ENCODE assay signal across 30 cellular contexts in genomic region chr6:36042618-36043260, GRCh38. TPM values are rescaled to one million over a fixed set of nuclear protein-coding genes. Genes with fewer than 3 reads are reported as not detected.
DNase-seq lines count a peak whose midpoint lies in the region; ATAC-seq, FAIRE-seq and TF ChIP-seq lines count a peak whose summit lies in the region.
"Had no signal": no experiment of that assay in that cellular context is flagged by ENCODE, and none has a peak within 500 bp of the region (broad histone marks: within the 10 kb centered on the region; RNA-seq: fewer than 3 reads in every experiment).

No MANE protein-coding gene starts in this region.

- H3K27ac ChIP-seq in esophagus (ENCODE audit: low read depth in 2 of 2, low read length in 1 of 2) (peak overlapping the region; percentile 34 to 56), gastrocnemius medialis (no peak overlapping the region)
- H3K27ac ChIP-seq: BLaER1, SJCRH30 had no signal

- H3K9me3 Mint-ChIP-seq in WTC11 (no peaks in the 10 kb centered on the region), Calu3 (ENCODE audit: low read depth, unreplicated experiment) (no peaks in the 10 kb centered on the region), T-cell (no peaks in the 10 kb centered on the region)
- H3K9me3 Mint-ChIP-seq: CD4-positive, alpha-beta T cell; GM23338; H9; HFFc6 had no signal

- no peaks in the 10 kb centered on the region for H3K27me3 Mint-ChIP-seq in WTC11 (ENCODE audit: low read depth)
- no peaks in the 10 kb centered on the region for H3K27me3 Mint-ChIP-seq in Calu3 (ENCODE audit: unreplicated experiment)
- no peaks in the 10 kb centered on the region for H3K27me3 Mint-ChIP-seq in T-cell
- H3K27me3 Mint-ChIP-seq: CD4-positive, alpha-beta T cell had no signal

- ATAC-seq in WTC11 (no peak), mucosa of descending colon (peak; percentile 43), T-cell (replicated peaks in 1 of 4) (no peak), gastrocnemius medialis (no peak)
- ATAC-seq: GM23338, Right ventricle myocardium inferior, SK-N-SH treated with all-trans-retinoic acid at 6 μM for 48 hours had no signal

- no peak overlapping the region for H3K4me3 ChIP-seq in esophagus (ENCODE audit: low read depth in 1 of 2, low read length in 2 of 2)
- no peak overlapping the region for H3K4me3 ChIP-seq in mucosa of descending colon
- no peak overlapping the region for H3K4me3 ChIP-seq in gastrocnemius medialis
- H3K4me3 ChIP-seq: BLaER1, GM23338, MG63, SJCRH30 had no signal

- FAIRE-seq in G401.6 (lab: Jason Lieb, UNC): peak; percentile 46
- FAIRE-seq: RCC 7860 had no signal

- H3K36me3 ChIP-seq in esophagus (ENCODE audit: control insufficient read depth in 2 of 2, insufficient read depth in 2 of 2, low read length in 1 of 2) (no peaks in the 10 kb centered on the region), mucosa of descending colon (ENCODE audit: low read depth) (no peaks in the 10 kb centered on the region), gastrocnemius medialis (no peaks in the 10 kb centered on the region)
- H3K36me3 ChIP-seq: MG63, SJCRH30 had no signal

- POLR2A ChIA-PET in WTC11 (lab: Charles Lee): interaction anchor here (0.8 to 1.2 kb wide), 2 partner anchors 15 to 17 kb away, joined by 3 to 4 read pairs; partner anchors contain the start of gene MAPK14
- POLR2A ChIA-PET in T-cell (lab: Charles Lee): interaction anchor here in 1 of 2 donors (0.6 kb wide), 1 partner anchor 20 kb away, joined by 4 read pairs; no protein-coding TSS in a partner anchor

- intact Hi-C loops in mucosa of descending colon (cut with DNase I, micrococcal nuclease) (no loop called here), Calu3 (cut with micrococcal nuclease; ENCODE audit: unreplicated experiment) (no loop called here), gastrocnemius medialis (cut with DNase I; ENCODE audit: low total_unique reads) (no loop called here)

- TF ChIP-seq POLR2A in gastrocnemius medialis (IDR thresholded peaks at IDR 0.05): no peak

- H3K27me3 ChIP-seq in esophagus (ENCODE audit: control insufficient read depth in 1 of 2, insufficient read depth in 2 of 2, low read length in 2 of 2) (no peaks in the 10 kb centered on the region), gastrocnemius medialis (no peaks in the 10 kb centered on the region)
- H3K27me3 ChIP-seq: BLaER1, MG63, SJCRH30 had no signal

- H3K27ac Mint-ChIP-seq in WTC11 (0 out of 2 replicates have a peak overlapping the region, but pooled peaks have one; percentile 23), Calu3 (ENCODE audit: unreplicated experiment) (no peak overlapping the region), T-cell (no peak overlapping the region)
- H3K27ac Mint-ChIP-seq: HFFc6 had no signal

- TF ChIP-seq CTCF in WTC11 (IDR thresholded peaks at IDR 0.05) (no peak), mucosa of descending colon (IDR thresholded peaks at IDR 0.05) (no peak), Calu3 (IDR thresholded peaks at IDR 0.05; ENCODE audit: unreplicated experiment) (no peak), gastrocnemius medialis (IDR thresholded peaks at IDR 0.05 in 4 of 5, conservative IDR thresholded peaks at IDR 0.05 in 1 of 5) (no peak)

- H3K36me3 Mint-ChIP-seq in WTC11 (no peaks in the 10 kb centered on the region), Calu3 (ENCODE audit: insufficient read depth, unreplicated experiment) (no peaks in the 10 kb centered on the region), T-cell (peaks cover 21% of the 10 kb centered on the region)

- no TSS peak for BruUV-seq in Calu3 (replicated peaks; lab: Mats Ljungman, UMichigan)

- CTCF ChIA-PET in WTC11 (lab: Charles Lee) (interaction anchor here (0.6 kb wide), 1 partner anchor 15 kb away, joined by 3 read pairs; the partner anchor contains the start of gene MAPK14), Calu3 (lab: Charles Lee) (no interaction called here), T-cell (lab: Charles Lee) (interaction anchor here in 1 of 2 donors (0.6 to 1.2 kb wide), 3 partner anchors 10 to 165 kb away, joined by 3 to 4 read pairs (median 4); no protein-coding TSS in a partner anchor)

- H3K4me1 ChIP-seq in esophagus (ENCODE audit: control insufficient read depth in 2 of 2, insufficient read depth in 2 of 2, low read length in 1 of 2) (peaks cover 0 to under 1% of the 10 kb centered on the region in 2 donors), mucosa of descending colon (ENCODE audit: low read depth) (peaks cover 30% of the 10 kb centered on the region), gastrocnemius medialis (peaks cover 37 to 38% of the 10 kb centered on the region in 2 donors)
- H3K4me1 ChIP-seq: SJCRH30 had no signal

- H3K4me1 Mint-ChIP-seq in WTC11 (peaks cover 25% of the 10 kb centered on the region), Calu3 (ENCODE audit: low read depth, unreplicated experiment) (peaks cover 15% of the 10 kb centered on the region), T-cell (peaks cover 70 to 74% (median 72%) of the 10 kb centered on the region in 3 donors)

- H3K4me3 Mint-ChIP-seq in WTC11: no peak overlapping the region
- H3K4me3 Mint-ChIP-seq in Calu3 (ENCODE audit: low read depth, unreplicated experiment): no peak overlapping the region
- H3K4me3 Mint-ChIP-seq in T-cell: no peak overlapping the region
- H3K4me3 Mint-ChIP-seq: GM23338, H9, HFFc6 had no signal

- no peak for DNase-seq in WTC11 (ENCODE audit: low spot score)
- no peak for DNase-seq in mucosa of descending colon
- DNase-seq in Calu3: no peak
- DNase-seq in T-cell: no peak
- DNase-seq in gastrocnemius medialis: no peak
- DNase-seq in NCI-H1436 (lab: John Stamatoyannopoulos, UW): no peak
- DNase-seq: CD4-positive, alpha-beta T cell; DMS53; H9; HFFc6; KBM-7; MG63; NCI-H1048; NCI-H1417 treated with DMSO at 0.1 percent for 48 hours; NCI-H187; NCI-H446; NCI-H524 treated with DMSO at 0.1 percent for 48 hours; NCI-H774; SJCRH30 had no signal

- 69 to 74% methylated on average over 12 of the region's 12 CpGs for WGBS in esophagus, 2 donors

- no peaks in the 10 kb centered on the region for H3K9me3 ChIP-seq in esophagus (ENCODE audit: control insufficient read depth in 2 of 2, insufficient read depth in 1 of 2, low read depth in 1 of 2, low read length in 1 of 2)
- H3K9me3 ChIP-seq in mucosa of descending colon: no peaks in the 10 kb centered on the region
- no peaks in the 10 kb centered on the region for H3K9me3 ChIP-seq in gastrocnemius medialis
- H3K9me3 ChIP-seq: BLaER1, MG63, SJCRH30 had no signal

- in situ Hi-C loops in gastrocnemius medialis (cut with MboI; ENCODE audit: low sequenced_read_pairs in 4 of 4): no loop called here

TF ChIP-seq in WTC11, 78 proteins besides CTCF, POLR2A, EP300 and RAD21:
- TF ChIP-seq RELA (CRISPR knock-in tag; IDR thresholded peaks at IDR 0.05; ENCODE audit: borderline replicate concordance) (no peak), RORB (CRISPR knock-in tag; IDR thresholded peaks at IDR 0.05) (no peak), ETV6 (CRISPR knock-in tag; IDR thresholded peaks at IDR 0.05) (no peak), KAT7 (CRISPR knock-in tag; IDR thresholded peaks at IDR 0.05; ENCODE audit: borderline replicate concordance) (no peak), MYBL2 (CRISPR knock-in tag; IDR thresholded peaks at IDR 0.05) (no peak), ZNF121 (CRISPR knock-in tag; IDR thresholded peaks at IDR 0.05) (peak; percentile 60; the same call in 1 of the 2 replicates), OVOL2 (CRISPR knock-in tag; IDR thresholded peaks at IDR 0.05; ENCODE audit: borderline replicate concordance) (no peak)

RNA-seq across cellular contexts. Expression of gene MAPK14, which starts 15.1 kb away (rescaled TPM):
- total RNA-seq in WTC11 (2021) (30.8 to 34.7 TPM (median 34.0 TPM) in 3 replicates), mucosa of descending colon (10 to 100 TPM; 56.1 to 67.7 (median 63.2) TPM), Calu3 (2022) (59.5 and 60.9 TPM in 2 replicates), T-cell (10 to 100 TPM; 49.3 to 64.5 (median 60.3) TPM), gastrocnemius medialis (10 to 100 TPM; 37.6 to 42.4 (median 40.2) TPM)
- polyA plus RNA-seq in esophagus: 10 to 100 TPM; 11.3 to 19.1 TPM

RNA-seq across cellular contexts. Expression of gene SLC26A8, which starts 18.3 kb away (rescaled TPM):
- total RNA-seq in WTC11 (2021) (0.46 to 0.80 TPM (median 0.50 TPM) in 3 replicates), mucosa of descending colon (1 to 10 TPM in 1 of 3 donors, under 1 TPM in 2; 0.28 to 1.0 (median 0.35) TPM), Calu3 (2022) (0.10 TPM in 1 of 2 replicates, not detected in the other), T-cell (not detected), gastrocnemius medialis (under 1 TPM in 1 of 4 donors, not detected in 3; 0.11 TPM)
- under 1 TPM in 1 of 2 donors, not detected in 1; 0.04 TPM for polyA plus RNA-seq in esophagus
- total RNA-seq: CD4-positive, alpha-beta T cell; Daoy; G401; HFFc6; LHCN-M2; Right ventricle myocardium inferior; SJCRH30 had no signal
- polyA plus RNA-seq: AG04450 had no signal

Comparison
In these comparisons a context has a peak if more than half of its experiments do, and no peak if none do; other contexts are left out.
1. H3K27ac ChIP-seq: peak in esophagus (2 of 2); none in gastrocnemius medialis (0 of 4).